ENCODE assay signal across 16 cellular contexts in the genomic region with DNA sequence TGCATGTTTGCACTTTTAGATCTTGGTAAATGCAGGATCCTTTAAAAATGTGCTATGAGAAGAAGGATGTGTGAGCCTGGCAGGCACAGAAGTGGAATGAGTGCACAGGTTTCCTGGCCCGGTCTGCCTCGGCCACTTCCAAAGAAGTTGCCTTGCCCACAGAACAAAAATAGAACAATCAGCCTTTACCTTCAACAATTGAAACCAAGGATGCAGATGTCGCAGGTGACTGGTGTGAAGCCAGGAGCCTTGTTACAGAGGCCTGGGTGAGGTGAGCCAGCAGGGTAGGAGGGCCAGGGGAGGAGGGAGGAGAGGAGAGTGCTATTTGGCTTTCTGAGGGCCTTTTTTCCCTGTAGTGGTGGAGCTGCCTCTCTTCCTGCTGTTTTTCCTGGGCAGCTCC.
DNase-seq lines count a peak whose midpoint lies in the region; ATAC-seq and TF ChIP-seq lines count a peak whose summit lies in the region.
"Had no signal": no experiment of that assay in that cellular context is flagged by ENCODE, and none has a peak within 500 bp of the region (broad histone marks: within the 10 kb centered on the region; RNA-seq: fewer than 3 reads in every experiment).

No MANE protein-coding gene starts in this region.

- H3K4me1 ChIP-seq in Caco-2 (peaks cover 38% of the 10 kb centered on the region), left ventricle myocardium inferior (peaks cover 22% of the 10 kb centered on the region), psoas muscle (peaks cover 29% of the 10 kb centered on the region), OCI-LY7 (ENCODE audit: insufficient read depth, low read length, poor library complexity, severe bottlenecking) (no peaks in the 10 kb centered on the region)

- H3K27ac Mint-ChIP-seq in Caco-2 (ENCODE audit: unreplicated experiment) (peak overlapping the region; percentile 89), T-helper 17 cell (peak overlapping the region; percentile 44)
- H3K27ac Mint-ChIP-seq: activated naive CD8-positive, alpha-beta T cell; B cell had no signal

- 23 to 33% (median 26%) methylated on average over 3 of the region's 3 CpGs for WGBS in psoas muscle, 3 donors

- no peaks in the 10 kb centered on the region for H3K27me3 ChIP-seq in Caco-2 (replicated peaks; ENCODE audit: control insufficient read depth, insufficient read depth, low read length)
- no peaks in the 10 kb centered on the region for H3K27me3 ChIP-seq in left ventricle myocardium inferior (ENCODE audit: low read depth)
- H3K27me3 ChIP-seq in psoas muscle (ENCODE audit: insufficient read depth in 3 of 3, low read length in 2 of 3): no peaks in the 10 kb centered on the region
- H3K27me3 ChIP-seq: neutrophil had no signal

- H3K4me1 Mint-ChIP-seq in Caco-2 (ENCODE audit: low read depth, unreplicated experiment) (peaks cover 31% of the 10 kb centered on the region), T-helper 17 cell (peaks cover 37% of the 10 kb centered on the region)
- H3K4me1 Mint-ChIP-seq: B cell had no signal

- H3K9me3 ChIP-seq in Caco-2: no peaks in the 10 kb centered on the region
- H3K9me3 ChIP-seq in T-helper 17 cell (ENCODE audit: control insufficient read depth, low read length, poor library complexity, severe bottlenecking): no peaks in the 10 kb centered on the region
- H3K9me3 ChIP-seq in left ventricle myocardium inferior (replicated peaks): no peaks in the 10 kb centered on the region
- no peaks in the 10 kb centered on the region for H3K9me3 ChIP-seq in psoas muscle
- H3K9me3 ChIP-seq in OCI-LY7 (ENCODE audit: low read length): no peaks in the 10 kb centered on the region
- H3K9me3 ChIP-seq: neutrophil had no signal

- H3K4me3 Mint-ChIP-seq in Caco-2 (ENCODE audit: unreplicated experiment) (peak overlapping the region; percentile 64), T-helper 17 cell (no peak overlapping the region)
- H3K4me3 Mint-ChIP-seq: activated naive CD8-positive, alpha-beta T cell; B cell had no signal

- TF ChIP-seq CTCF in Caco-2 (IDR thresholded peaks at IDR 0.05; ENCODE audit: insufficient read depth in 1 of 2, low read depth in 1 of 2, low read length in 1 of 2, severe bottlenecking in 1 of 2, unreplicated experiment in 1 of 2): no peak
- TF ChIP-seq CTCF in left ventricle myocardium inferior (IDR thresholded peaks at IDR 0.05; ENCODE audit: borderline replicate concordance): no peak
- no peak for TF ChIP-seq CTCF in psoas muscle (IDR thresholded peaks at IDR 0.05)
- no peak for TF ChIP-seq CTCF in OCI-LY7 (conservative IDR thresholded peaks at IDR 0.05; ENCODE audit: low read length)

- H3K27ac ChIP-seq in left ventricle myocardium inferior (replicated peaks) (peak overlapping the region; percentile 69), psoas muscle (peak overlapping the region; percentile 75), OCI-LY7 (ENCODE audit: low read depth, low read length, poor library complexity, severe bottlenecking) (no peak overlapping the region)
- H3K27ac ChIP-seq: neutrophil had no signal

- no peak for DNase-seq in Caco-2
- DNase-seq in T-helper 17 cell: no peak
- no peak for DNase-seq in left ventricle myocardium inferior
- no peak for DNase-seq in psoas muscle
- no peak for DNase-seq in OCI-LY7 (ENCODE audit: low spot score)
- no peak for DNase-seq in NCI-H226
- DNase-seq in KBM-7: no peak
- DNase-seq: activated CD4-positive, CD25-positive, alpha-beta regulatory T cell; activated CD8-positive, alpha-beta memory T cell treated with anti-CD3 and anti-CD28 coated beads, Interleukin-2, amount 50 U/mL, for 4 hours; DND-41; hippocampal formation; stimulated activated CD4-positive, alpha-beta T cell treated with anti-CD3 and anti-CD28 coated beads, Interleukin-12 subunit alpha, Interleukin-12 subunit beta, amount 100 ng/mL, for 4 hours had no signal

- H3K79me2 ChIP-seq in OCI-LY7 (ENCODE audit: insufficient read depth, low read depth, low read length): no peaks in the 10 kb centered on the region

- ATAC-seq in T-helper 17 cell (no peak), psoas muscle (peak; percentile 7 to 41 (median 16)), HG03354 (IDR thresholded peaks at IDR 0.05; ENCODE audit: poor library complexity, severe bottlenecking, unreplicated experiment) (no peak)

- no peaks in the 10 kb centered on the region for H3K36me3 Mint-ChIP-seq in Caco-2 (ENCODE audit: insufficient read depth, unreplicated experiment)
- peaks cover 3% of the 10 kb centered on the region for H3K36me3 Mint-ChIP-seq in T-helper 17 cell (ENCODE audit: low read depth)

- H3K27me3 Mint-ChIP-seq in Caco-2 (ENCODE audit: insufficient read depth, unreplicated experiment): no peaks in the 10 kb centered on the region
- peaks cover 6% of the 10 kb centered on the region for H3K27me3 Mint-ChIP-seq in T-helper 17 cell
- H3K27me3 Mint-ChIP-seq: activated naive CD8-positive, alpha-beta T cell had no signal

- POLR2A ChIA-PET in Caco-2 (lab: Charles Lee) (interaction anchor here (0.5 kb wide), 1 partner anchor 59 kb away, joined by 3 read pairs; no protein-coding TSS in a partner anchor), OCI-LY7 (lab: Charles Lee) (no interaction called here)

- H3K4me3 ChIP-seq in Caco-2 (ENCODE audit: low read depth, low read length): no peak overlapping the region
- H3K4me3 ChIP-seq in left ventricle myocardium inferior: no peak overlapping the region
- no peak overlapping the region for H3K4me3 ChIP-seq in psoas muscle
- no peak overlapping the region for H3K4me3 ChIP-seq in OCI-LY7 (ENCODE audit: low read depth, low read length, poor library complexity, severe bottlenecking)

- H3K9me2 ChIP-seq in OCI-LY7 (ENCODE audit: insufficient read depth, low read length): no peaks in the 10 kb centered on the region

- no peak overlapping the region for H2AFZ ChIP-seq in OCI-LY7 (ENCODE audit: low read length)

- intact Hi-C loops in Caco-2 (cut with micrococcal nuclease; ENCODE audit: unreplicated experiment): loop anchor here (1.0 to 10.0 kb wide), 3 partner anchors 68 to 217 kb away; a partner anchor contains a TSS
- intact Hi-C loops in left ventricle myocardium inferior (cut with micrococcal nuclease): no loop called here
- intact Hi-C loops in psoas muscle (cut with DNase I): no loop called here
- intact Hi-C loops in OCI-LY7 (cut with micrococcal nuclease; ENCODE audit: unreplicated experiment): no loop called here

- H4K20me1 ChIP-seq in OCI-LY7 (ENCODE audit: insufficient read depth, low read length): no peaks in the 10 kb centered on the region

- no peak overlapping the region for H3K4me2 ChIP-seq in OCI-LY7 (ENCODE audit: low read length)

- BruUV-seq in Caco-2 (replicated peaks; lab: Mats Ljungman, UMichigan) (no TSS peak), OCI-LY7 (replicated peaks; lab: Mats Ljungman, UMichigan) (no TSS peak)

- CTCF ChIA-PET in Caco-2 (lab: Charles Lee) (interaction anchor here (1.8 kb wide), 1 partner anchor 10 kb away, joined by 7 read pairs; no protein-coding TSS in a partner anchor), OCI-LY7 (lab: Charles Lee; ENCODE audit: unreplicated experiment) (no interaction called here)

- no peaks in the 10 kb centered on the region for H3K36me3 ChIP-seq in Caco-2 (ENCODE audit: control insufficient read depth, insufficient read depth, low read length)
- no peaks in the 10 kb centered on the region for H3K36me3 ChIP-seq in left ventricle myocardium inferior
- H3K36me3 ChIP-seq in psoas muscle (ENCODE audit: insufficient read depth in 1 of 2, low read depth in 1 of 2): no peaks in the 10 kb centered on the region
- H3K36me3 ChIP-seq in OCI-LY7 (ENCODE audit: insufficient read depth, low read length): no peaks in the 10 kb centered on the region
- H3K36me3 ChIP-seq: neutrophil had no signal

- H3K9me3 Mint-ChIP-seq in Caco-2 (ENCODE audit: unreplicated experiment): peaks cover 8% of the 10 kb centered on the region

- in situ Hi-C loops in KBM-7 (cut with MboI; ENCODE audit: low pct_unique_long_range_greater_than_20kb, low sequenced_read_pairs): no loop called here

Comparison
In these comparisons a context has a peak if more than half of its experiments do, and no peak if none do; other contexts are left out.
1. ATAC-seq: peak in psoas muscle (4 of 4); none in T-helper 17 cell (single experiment) and HG03354 (single experiment).